28 cellular contexts compared by ENCODE assay signal in genomic region chr10:131494451-131494850, GRCh38.
"Had no signal": no experiment of that assay in that cellular context is flagged by ENCODE, and none has a peak within 500 bp of the region (broad histone marks: within the 10 kb centered on the region; RNA-seq: fewer than 3 reads in every experiment).

No MANE protein-coding gene starts in this region.

- H3K9me3 ChIP-seq: neutrophil, pancreas, psoas muscle, right lobe of liver, suprapubic skin, testis, tibial artery, transverse colon, vagina had no signal

- H3K4me1 Mint-ChIP-seq: naive thymus-derived CD4-positive, alpha-beta T cell; natural killer cell; nephron; neural progenitor cell; stimulated activated memory B cell treated with anti-CD40 and anti-IgM and Interleukin-4, amounts not matched to agents 10 μg/mL and 1 μg/mL and 100 μg/mL, for 72 hours; stimulated activated naive CD8-positive, alpha-beta T cell treated with anti-CD3 and anti-CD28 coated beads, Interleukin-15, amount 100 ng/mL, for 72 hours had no signal

- H3K36me3 ChIP-seq: neural progenitor cell, neutrophil, pancreas, right lobe of liver, sigmoid colon, suprapubic skin, tibial artery, transverse colon, vagina had no signal

- H3K27ac ChIP-seq: neural progenitor cell, neutrophil, pancreas, psoas muscle, right lobe of liver, sigmoid colon, suprapubic skin, testis, tibial artery, transverse colon, vagina had no signal

- DNase-seq: naive thymus-derived CD4-positive, alpha-beta T cell; natural killer cell; nucleus accumbens; psoas muscle; right cardiac atrium; right lobe of liver; sigmoid colon; small intestine; stimulated activated CD4-positive, alpha-beta T cell treated with anti-CD3 and anti-CD28 coated beads, Interleukin-15, amount 100 ng/mL, for 24 hours; stimulated activated CD4-positive, alpha-beta T cell treated with anti-CD3 and anti-CD28 coated beads, Interleukin-2, amount 100 ng/mL, for 24 hours; stimulated activated CD4-positive, alpha-beta T cell treated with anti-CD3 and anti-CD28 coated beads, Interleukin-2, amount 100 ng/mL, for 48 hours; stimulated activated CD4-positive, alpha-beta T cell treated with anti-CD3 and anti-CD28 coated beads, Interleukin-4, amount 100 ng/mL, for 24 hours; stimulated activated naive CD4-positive, alpha-beta T cell; stimulated activated naive CD8-positive, alpha-beta T cell treated with anti-CD3 and anti-CD28 coated beads, Interleukin-15, amount 100 ng/mL, for 72 hours; stimulated activated naive CD8-positive, alpha-beta T cell treated with anti-CD3 and anti-CD28 coated beads, Interleukin-15, Interleukin-2, amounts not matched to agents 100 U/mL and 50 U/mL, for 24 hours; substantia nigra; testis; tibial artery; transverse colon had no signal

- H3K4me3 Mint-ChIP-seq: naive thymus-derived CD4-positive, alpha-beta T cell; natural killer cell; nephron; neural progenitor cell; stimulated activated memory B cell treated with anti-CD40 and anti-IgM and Interleukin-4, amounts not matched to agents 10 μg/mL and 1 μg/mL and 100 μg/mL, for 72 hours; stimulated activated naive CD8-positive, alpha-beta T cell treated with anti-CD3 and anti-CD28 coated beads, Interleukin-15, amount 100 ng/mL, for 72 hours; type B pancreatic cell had no signal

- H3K4me3 ChIP-seq: neural progenitor cell, pancreas, psoas muscle, right lobe of liver, sigmoid colon, suprapubic skin, testis, tibial artery, transverse colon, vagina had no signal

- H3K36me3 Mint-ChIP-seq: naive thymus-derived CD4-positive, alpha-beta T cell; natural killer cell; neural progenitor cell; stimulated activated memory B cell treated with anti-CD40 and anti-IgM and Interleukin-4, amounts not matched to agents 10 μg/mL and 1 μg/mL and 100 μg/mL, for 72 hours; type B pancreatic cell had no signal

- ATAC-seq: naive thymus-derived CD4-positive, alpha-beta T cell; natural killer cell; pancreas; psoas muscle; right cardiac atrium; right lobe of liver; stimulated activated memory B cell treated with anti-CD40 and anti-IgM and Interleukin-4, amounts not matched to agents 10 μg/mL and 1 μg/mL and 100 μg/mL, for 72 hours; stimulated activated naive CD8-positive, alpha-beta T cell treated with anti-CD3 and anti-CD28 coated beads, Interleukin-15, amount 100 ng/mL, for 72 hours; stimulated activated naive CD8-positive, alpha-beta T cell treated with anti-CD3 and anti-CD28 coated beads, Interleukin-15, Interleukin-2, amounts not matched to agents 100 U/mL and 50 U/mL, for 24 hours had no signal

- H3K9me3 Mint-ChIP-seq: natural killer cell, type B pancreatic cell had no signal

- H3K4me1 ChIP-seq: neural progenitor cell, pancreas, psoas muscle, right lobe of liver, sigmoid colon, suprapubic skin, testis, tibial artery, transverse colon, vagina had no signal

- H3K27me3 ChIP-seq: neural progenitor cell, neutrophil, pancreas, right lobe of liver, sigmoid colon, suprapubic skin, testis, tibial artery, transverse colon, vagina had no signal

- H3K4me2 ChIP-seq: neural progenitor cell had no signal

- H3K27ac Mint-ChIP-seq: naive thymus-derived CD4-positive, alpha-beta T cell; natural killer cell; nephron; neural progenitor cell; progenitor cell of endocrine pancreas; stimulated activated memory B cell treated with anti-CD40 and anti-IgM and Interleukin-4, amounts not matched to agents 10 μg/mL and 1 μg/mL and 100 μg/mL, for 72 hours; type B pancreatic cell had no signal

- H2AFZ ChIP-seq: neural progenitor cell had no signal

- H3K9ac ChIP-seq: neural progenitor cell had no signal
